8 cellular contexts compared by ENCODE assay signal in genomic region chr3:132722165-132723023, GRCh38. TPM values are rescaled to one million over a fixed set of nuclear protein-coding genes. Genes with fewer than 3 reads are reported as not detected.
A peak's percentile ranks its signal among the peaks of the same experiment; 100 is the strongest.
DNase-seq lines count a peak whose midpoint lies in the region; ATAC-seq and TF ChIP-seq lines count a peak whose summit lies in the region.

Gene NPHP3, minus strand, starts transcription at chr3:132722409. Its CDS starts 54 bp downstream, at chr3:132722355.

- H3K36me3 ChIP-seq in Panc1 (ENCODE audit: control insufficient read depth, insufficient read depth, low read length) (peaks cover 16% of the 10 kb centered on the region; the same call in 1 of the 2 replicates), esophagus (ENCODE audit: control insufficient read depth in 2 of 2, insufficient read depth in 2 of 2, low read length in 1 of 2) (peaks cover 0 to 2% of the 10 kb centered on the region in 2 donors), muscle layer of duodenum (ENCODE audit: control insufficient read depth in 1 of 2, insufficient read depth in 2 of 2, low read length in 2 of 2) (peaks cover 0 to 13% of the 10 kb centered on the region in 2 donors)

- TF ChIP-seq CTCF in Panc1 (IDR thresholded peaks at IDR 0.05): no peak

- H3K4me1 ChIP-seq in Panc1 (ENCODE audit: control insufficient read depth, insufficient read depth, low read length) (peaks cover 27% of the 10 kb centered on the region), esophagus (ENCODE audit: control insufficient read depth in 2 of 2, insufficient read depth in 2 of 2, low read length in 1 of 2) (no peaks in the 10 kb centered on the region), muscle layer of duodenum (ENCODE audit: control insufficient read depth in 1 of 2, insufficient read depth in 2 of 2, low read length in 2 of 2) (peaks cover 0 to 19% of the 10 kb centered on the region in 2 donors)

- peak within 1 kb of the TSS; percentile 90 for H3K4me3 Mint-ChIP-seq in activated T-cell treated with anti-CD3 and anti-CD28 coated beads, Interleukin-2, amount 50 U/mL, for 4 hours

- CTCF ChIA-PET in Panc1 (lab: Charles Lee): interaction anchor here (0.9 kb wide), 1 partner anchor 17 kb away, joined by 3 read pairs; no protein-coding TSS in a partner anchor

- H3K4me1 Mint-ChIP-seq in activated T-cell treated with anti-CD3 and anti-CD28 coated beads, Interleukin-2, amount 50 U/mL, for 4 hours (ENCODE audit: low read depth): peaks cover 34% of the 10 kb centered on the region

- H3K9me3 ChIP-seq in Panc1 (ENCODE audit: control insufficient read depth, insufficient read depth, low read depth, low read length): no peaks in the 10 kb centered on the region
- no peaks in the 10 kb centered on the region for H3K9me3 ChIP-seq in esophagus (ENCODE audit: control insufficient read depth in 2 of 2, insufficient read depth in 1 of 2, low read depth in 1 of 2, low read length in 1 of 2)
- no peaks in the 10 kb centered on the region for H3K9me3 ChIP-seq in muscle layer of duodenum (ENCODE audit: control insufficient read depth in 1 of 2, low read length in 2 of 2)

- ATAC-seq in GM21717 (IDR thresholded peaks at IDR 0.05; ENCODE audit: unreplicated experiment) (peak; percentile 79), Panc1 (peak; percentile 94)
- peak; percentile 90 for ATAC-seq in activated T-cell treated with anti-CD3 and anti-CD28 coated beads, Interleukin-2, amount 50 U/mL, for 4 hours

- H3K36me3 Mint-ChIP-seq in activated T-cell treated with anti-CD3 and anti-CD28 coated beads, Interleukin-2, amount 50 U/mL, for 4 hours (ENCODE audit: insufficient read depth): peaks cover 8% of the 10 kb centered on the region

- H3K27ac ChIP-seq in Panc1 (ENCODE audit: low read length): peak within 1 kb of the TSS; percentile 90
- H3K27ac ChIP-seq in esophagus (ENCODE audit: low read depth in 2 of 2, low read length in 1 of 2): peak within 1 kb of the TSS; percentile 98
- peak within 1 kb of the TSS; percentile 62 for H3K27ac ChIP-seq in muscle layer of duodenum (ENCODE audit: low read length)

- in situ Hi-C loops in KBM-7 (cut with MboI; ENCODE audit: low pct_unique_long_range_greater_than_20kb, low sequenced_read_pairs): loop anchor here (25.0 kb wide), 1 partner anchor 915 kb away; no protein-coding TSS in a partner anchor
- in situ Hi-C loops in Panc1 (cut with HindIII; ENCODE audit: low pct_unique_long_range_greater_than_20kb, low sequenced_read_pairs): no loop called here

- intact Hi-C loops in Panc1 (cut with micrococcal nuclease; ENCODE audit: unreplicated experiment): loop anchor here (10.0 kb wide), 1 partner anchor 872 kb away; no protein-coding TSS in a partner anchor

- H3K27me3 ChIP-seq in Panc1 (ENCODE audit: control insufficient read depth, insufficient read depth, low read length) (no peaks in the 10 kb centered on the region), esophagus (ENCODE audit: control insufficient read depth in 1 of 2, insufficient read depth in 2 of 2, low read length in 2 of 2) (no peaks in the 10 kb centered on the region), muscle layer of duodenum (ENCODE audit: low read depth, low read length) (no peaks in the 10 kb centered on the region)

- no peaks in the 10 kb centered on the region for H3K9me3 Mint-ChIP-seq in activated T-cell treated with anti-CD3 and anti-CD28 coated beads, Interleukin-2, amount 50 U/mL, for 4 hours

- H3K4me3 ChIP-seq in Panc1 (ENCODE audit: low read depth in 2 of 2, low read length in 2 of 2) (peak within 1 kb of the TSS; percentile 76 to 85), esophagus (ENCODE audit: low read depth in 1 of 2, low read length in 2 of 2) (peak within 1 kb of the TSS; percentile 95 to 99), muscle layer of duodenum (ENCODE audit: low read depth in 1 of 2, low read length in 2 of 2) (peak within 1 kb of the TSS; percentile 70 to 78)

- POLR2A ChIA-PET in Panc1 (lab: Charles Lee): no interaction called here

- no TSS peak for BruUV-seq in Panc1 (replicated peaks; lab: Mats Ljungman, UMichigan)

- 1 to 2% methylated on average over 64 to 93 of the region's 96 CpGs for WGBS in esophagus, 2 donors

- H3K27me3 Mint-ChIP-seq in activated T-cell treated with anti-CD3 and anti-CD28 coated beads, Interleukin-2, amount 50 U/mL, for 4 hours (ENCODE audit: low read depth): no peaks in the 10 kb centered on the region

- peak; percentile 85 for DNase-seq in DMS153 treated with DMSO at 0.1 percent for 48 hours (lab: John Stamatoyannopoulos, UW; ENCODE audit: unreplicated experiment)
- DNase-seq in KBM-7: peak; percentile 84
- DNase-seq in Panc1 (ENCODE audit: low read depth, low spot score): peak; percentile 67
- DNase-seq in activated T-cell treated with anti-CD3 and anti-CD28 coated beads, Interleukin-2, amount 50 U/mL, for 4 hours: peak; percentile 98
- peak; percentile 88 to 95 for DNase-seq in stimulated activated CD8-positive, alpha-beta memory T cell treated with anti-CD3 and anti-CD28 coated beads, Interleukin-7, amount 100 ng/mL, for 48 hours (ENCODE audit: extremely low read depth in 1 of 2, low read depth in 1 of 2)

RNA-seq across cellular contexts. Expression of gene NPHP3, which starts in this region (rescaled TPM):
- 34.0 TPM for total RNA-seq in Panc1 (2021; ENCODE audit: unreplicated experiment)
- 25.5 TPM for polyA plus RNA-seq in Panc1 (2012; ENCODE audit: insufficient read length)
- 1 to 10 TPM; 4.2 to 8.2 (median 6.7) TPM for total RNA-seq in activated T-cell treated with anti-CD3 and anti-CD28 coated beads, Interleukin-2, amount 50 U/mL, for 4 hours
- 10 to 100 TPM in 1 of 2 donors, 1 to 10 TPM in 1; 5.4 to 12.7 TPM for polyA plus RNA-seq in esophagus

Comparison
In these comparisons a context has a peak if more than half of its experiments do, and no peak if none do; other contexts are left out.
1. Peak in every context shown above with its lines: DNase-seq, ATAC-seq, H3K4me3 ChIP-seq and H3K27ac ChIP-seq.